13 cellular contexts compared by ENCODE assay signal in the genomic region with DNA sequence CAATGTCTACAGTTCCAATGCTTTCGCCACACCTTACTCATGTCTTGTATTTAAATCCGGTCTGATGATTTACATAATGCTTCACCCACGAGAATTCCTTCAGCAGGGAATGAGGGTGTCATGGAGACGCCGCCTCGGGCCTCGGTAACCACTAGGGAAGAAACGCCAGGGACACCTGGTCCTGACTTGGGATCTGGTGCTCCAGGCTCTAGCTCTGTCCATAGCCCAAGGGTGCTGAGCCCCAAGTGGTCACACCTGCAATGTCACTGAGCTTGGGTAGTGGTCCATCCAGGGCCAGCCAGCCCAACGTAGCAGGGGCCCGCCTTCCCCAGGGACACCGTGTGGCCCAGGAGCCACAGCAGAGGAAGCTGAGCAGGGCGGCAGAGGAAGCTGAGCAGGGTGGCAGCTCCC. TPM values are rescaled to one million over a fixed set of nuclear protein-coding genes. Genes with fewer than 3 reads are reported as not detected.
DNase-seq lines count a peak whose midpoint lies in the region; ATAC-seq and TF ChIP-seq lines count a peak whose summit lies in the region.
"Had no signal": no experiment of that assay in that cellular context is flagged by ENCODE, and none has a peak within 500 bp of the region (broad histone marks: within the 10 kb centered on the region; RNA-seq: fewer than 3 reads in every experiment).

No MANE protein-coding gene starts in this region.

- in situ Hi-C loops in mammary epithelial cell (cut with MboI; ENCODE audit: low sequenced_read_pairs in 2 of 2), result no loop called here

- H3K9me3 ChIP-seq in CD8-positive, alpha-beta memory T cell (ENCODE audit: low read length), result no peaks in the 10 kb centered on the region
- no peaks in the 10 kb centered on the region for H3K9me3 ChIP-seq in mammary epithelial cell (replicated peaks; ENCODE audit: insufficient read depth, low read length)
- H3K9me3 ChIP-seq: SJSA1, suprapubic skin had no signal

- WGBS in mammary epithelial cell (ENCODE audit: low coverage, missing lambda C conversion rate), result 47% methylated on average over 12 of the region's 12 CpGs

- POLR2A ChIA-PET in CD8-positive, alpha-beta memory T cell (lab: Charles Lee), result interaction anchor here (0.9 kb wide), 1 partner anchor 8 kb away, joined by 3 read pairs; no protein-coding TSS in a partner anchor

- H3K27ac Mint-ChIP-seq in CD8-positive, alpha-beta memory T cell, result peak overlapping the region; percentile 55 to 90 (median 84)
- H3K27ac Mint-ChIP-seq in activated T-cell treated with anti-CD3 and anti-CD28 coated beads, Interleukin-2, amount 50 U/mL, for 72 hours, result no peak overlapping the region
- H3K27ac Mint-ChIP-seq in memory B cell, result peak overlapping the region; percentile 89

- peak overlapping the region; percentile 40 for H3K4me3 ChIP-seq in CD8-positive, alpha-beta memory T cell (ENCODE audit: low read length)
- H3K4me3 ChIP-seq in mammary epithelial cell (replicated peaks in 1 of 3; ENCODE audit: insufficient read depth in 1 of 3, low read depth in 2 of 3, low read length in 3 of 3), result no peak overlapping the region
- H3K4me3 ChIP-seq: SJSA1, suprapubic skin had no signal

- no peak overlapping the region for H3K4me2 ChIP-seq in mammary epithelial cell (ENCODE audit: insufficient read depth, low read depth, low read length)

- ATAC-seq in HG03354 (IDR thresholded peaks at IDR 0.05; ENCODE audit: poor library complexity, severe bottlenecking, unreplicated experiment) (peak; percentile 23), memory B cell (ENCODE audit: low read depth) (peak; percentile 14)
- ATAC-seq in activated T-cell treated with anti-CD3 and anti-CD28 coated beads, Interleukin-2, amount 50 U/mL, for 72 hours (replicated peaks in 1 of 2), result peak; percentile 7 to 10

- intact Hi-C loops in mammary epithelial cell (cut with micrococcal nuclease), result no loop called here

- H3K27ac ChIP-seq in CD8-positive, alpha-beta memory T cell (ENCODE audit: low read depth, low read length), result no peak overlapping the region
- H3K27ac ChIP-seq in mammary epithelial cell (ENCODE audit: insufficient read depth, low read depth, low read length), result no peak overlapping the region
- H3K27ac ChIP-seq: parathyroid adenoma, SJSA1, suprapubic skin had no signal

- no peak overlapping the region for H2AFZ ChIP-seq in mammary epithelial cell (ENCODE audit: low read depth, low read length)
- H2AFZ ChIP-seq: parathyroid adenoma had no signal

- peak overlapping the region; percentile 63 to 89 (median 78) for H3K4me3 Mint-ChIP-seq in CD8-positive, alpha-beta memory T cell
- peak overlapping the region; percentile 55 to 61 for H3K4me3 Mint-ChIP-seq in activated T-cell treated with anti-CD3 and anti-CD28 coated beads, Interleukin-2, amount 50 U/mL, for 72 hours
- H3K4me3 Mint-ChIP-seq in memory B cell, result peak overlapping the region; percentile 80

- H3K36me3 Mint-ChIP-seq in CD8-positive, alpha-beta memory T cell, result peaks cover 0 to 13% (median 0%) of the 10 kb centered on the region in 3 donors
- no peaks in the 10 kb centered on the region for H3K36me3 Mint-ChIP-seq in activated T-cell treated with anti-CD3 and anti-CD28 coated beads, Interleukin-2, amount 50 U/mL, for 72 hours (ENCODE audit: insufficient read depth in 2 of 2)
- H3K36me3 Mint-ChIP-seq in memory B cell, result no peaks in the 10 kb centered on the region

- H3K9me3 Mint-ChIP-seq in CD8-positive, alpha-beta memory T cell, result no peaks in the 10 kb centered on the region
- H3K9me3 Mint-ChIP-seq in activated T-cell treated with anti-CD3 and anti-CD28 coated beads, Interleukin-2, amount 50 U/mL, for 72 hours, result no peaks in the 10 kb centered on the region
- H3K9me3 Mint-ChIP-seq in memory B cell, result no peaks in the 10 kb centered on the region

- no peak for TF ChIP-seq CTCF in mammary epithelial cell (conservative IDR thresholded peaks at IDR 0.05 in 1 of 2, IDR thresholded peaks at IDR 0.05 in 1 of 2; ENCODE audit: extremely low read depth in 1 of 2, insufficient read depth in 1 of 2, low read depth in 1 of 2, low read length in 2 of 2)

- dilution Hi-C loops in mammary epithelial cell (cut with HindIII; ENCODE audit: low sequenced_read_pairs), result loop anchor here (5.0 kb wide), 1 partner anchor 53 kb away; no protein-coding TSS in a partner anchor

- H3K79me2 ChIP-seq in mammary epithelial cell (ENCODE audit: insufficient read depth, low read length), result no peaks in the 10 kb centered on the region

- CTCF ChIA-PET in CD8-positive, alpha-beta memory T cell (lab: Charles Lee), result interaction anchor here (0.8 to 1.5 kb wide), 4 partner anchors 12 to 57 kb away, joined by 3 to 7 read pairs (median 3); partner anchors contain the start of gene PRKAG2
- CTCF ChIA-PET in mammary epithelial cell (lab: Charles Lee; ENCODE audit: low non-redundant PET), result no interaction called here

- H3K36me3 ChIP-seq in CD8-positive, alpha-beta memory T cell (ENCODE audit: insufficient read depth, low read length), result no peaks in the 10 kb centered on the region
- no peaks in the 10 kb centered on the region for H3K36me3 ChIP-seq in mammary epithelial cell (ENCODE audit: insufficient read depth, low read length)
- H3K36me3 ChIP-seq: SJSA1, suprapubic skin had no signal

- no peak overlapping the region for H3K9ac ChIP-seq in mammary epithelial cell (ENCODE audit: insufficient read depth, low read length)
- H3K9ac ChIP-seq: parathyroid adenoma had no signal

- no peak for DNase-seq in CD8-positive, alpha-beta memory T cell
- no peak for DNase-seq in activated T-cell treated with anti-CD3 and anti-CD28 coated beads, Interleukin-2, amount 50 U/mL, for 72 hours
- DNase-seq in memory B cell (ENCODE audit: low spot score in 2 of 2) (no peak), NCI-H524 treated with DMSO at 0.1 percent for 48 hours (lab: John Stamatoyannopoulos, UW) (no peak), mammary epithelial cell (no peak), NCI-H2227 (lab: John Stamatoyannopoulos, UW; ENCODE audit: unreplicated experiment) (no peak), NCI-H128 (lab: John Stamatoyannopoulos, UW; ENCODE audit: unreplicated experiment) (no peak)
- DNase-seq: Calu3, foreskin melanocyte had no signal

- no peaks in the 10 kb centered on the region for H3K27me3 ChIP-seq in CD8-positive, alpha-beta memory T cell (ENCODE audit: insufficient read depth, low read length, poor library complexity, severe bottlenecking)
- H3K27me3 ChIP-seq in mammary epithelial cell (ENCODE audit: insufficient read depth, low read length), result peaks cover 2% of the 10 kb centered on the region
- H3K27me3 ChIP-seq: SJSA1, suprapubic skin had no signal

- peaks cover 27% of the 10 kb centered on the region for H3K4me1 ChIP-seq in CD8-positive, alpha-beta memory T cell (ENCODE audit: insufficient read depth, low read length)
- no peaks in the 10 kb centered on the region for H3K4me1 ChIP-seq in mammary epithelial cell (ENCODE audit: insufficient read depth, low read length)
- H3K4me1 ChIP-seq: parathyroid adenoma had no signal

- H3K4me1 Mint-ChIP-seq in CD8-positive, alpha-beta memory T cell, result peaks cover 24 to 41% (median 31%) of the 10 kb centered on the region in 3 donors
- H3K4me1 Mint-ChIP-seq in activated T-cell treated with anti-CD3 and anti-CD28 coated beads, Interleukin-2, amount 50 U/mL, for 72 hours (ENCODE audit: low read depth), result peaks cover 18% of the 10 kb centered on the region
- H3K4me1 Mint-ChIP-seq in memory B cell, result peaks cover 19% of the 10 kb centered on the region

- H3K27me3 Mint-ChIP-seq in CD8-positive, alpha-beta memory T cell, result no peaks in the 10 kb centered on the region
- no peaks in the 10 kb centered on the region for H3K27me3 Mint-ChIP-seq in activated T-cell treated with anti-CD3 and anti-CD28 coated beads, Interleukin-2, amount 50 U/mL, for 72 hours (ENCODE audit: low read depth)
- H3K27me3 Mint-ChIP-seq in memory B cell, result no peaks in the 10 kb centered on the region

- no peaks in the 10 kb centered on the region for H4K20me1 ChIP-seq in mammary epithelial cell (ENCODE audit: insufficient read depth, low read length)

- no TSS peak for BruUV-seq in mammary epithelial cell (replicated peaks; lab: Mats Ljungman, UMichigan)

RNA-seq across cellular contexts. Expression of gene PRKAG2, which starts 37.4 kb away (rescaled TPM):
- 10 to 100 TPM; 23.1 to 27.2 TPM for total RNA-seq in CD8-positive, alpha-beta memory T cell
- 31.4 TPM for polyA plus RNA-seq in CD8-positive, alpha-beta memory T cell
- 10 to 100 TPM; 23.2 to 28.4 TPM for total RNA-seq in activated T-cell treated with anti-CD3 and anti-CD28 coated beads, Interleukin-2, amount 50 U/mL, for 72 hours
- total RNA-seq in mammary epithelial cell, result 10 to 100 TPM; 30.3 to 37.1 TPM
- 30.2 TPM for polyA plus RNA-seq in mammary epithelial cell
- polyA minus RNA-seq in mammary epithelial cell, result 30.7 TPM
